ENCODE assay signal across 7 cellular contexts in the genomic region with DNA sequence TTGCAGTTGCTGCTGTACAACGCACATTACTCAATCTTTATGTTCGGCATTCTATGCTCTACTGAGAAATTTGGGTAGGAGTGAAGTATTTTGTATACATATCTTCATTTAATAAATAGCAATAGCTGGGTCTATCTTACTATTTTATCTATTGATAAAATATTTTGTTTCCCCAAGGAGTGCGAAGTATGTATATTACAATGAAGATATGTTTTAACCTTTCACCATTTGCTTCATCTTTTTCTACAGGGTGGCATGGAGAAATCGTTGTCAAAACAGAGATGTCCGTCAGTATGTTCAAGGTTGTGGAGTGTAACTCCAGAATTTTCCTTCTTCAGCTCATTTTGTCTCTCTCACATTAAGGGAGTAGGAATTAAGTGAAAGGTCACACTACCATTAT. TPM values are rescaled to one million over a fixed set of nuclear protein-coding genes. Genes with fewer than 3 reads are reported as not detected.
"Had no signal": no experiment of that assay in that cellular context is flagged by ENCODE, and none has a peak within 500 bp of the region (broad histone marks: within the 10 kb centered on the region; RNA-seq: fewer than 3 reads in every experiment).

No MANE protein-coding gene starts in this region.

- H3K9me3 Mint-ChIP-seq: GM23338, H9 had no signal

- ATAC-seq: GM23338, K562 had no signal

- H3K27ac Mint-ChIP-seq: GM23338, H9 had no signal

- DNase-seq: H9, HCEC 1CT, IMR-90, KG1 had no signal

- H3K4me3 Mint-ChIP-seq: GM23338, H9 had no signal

- H3K4me3 ChIP-seq: GM23338, K562 had no signal

RNA-seq across cellular contexts. Expression of gene LYZ, which starts 4.7 kb away (rescaled TPM):
- total RNA-seq: GM23338, H1, H9, IMR-90 had no signal
- polyA plus RNA-seq: GM23338, H1, IMR-90 had no signal
